In the genomic region with DNA sequence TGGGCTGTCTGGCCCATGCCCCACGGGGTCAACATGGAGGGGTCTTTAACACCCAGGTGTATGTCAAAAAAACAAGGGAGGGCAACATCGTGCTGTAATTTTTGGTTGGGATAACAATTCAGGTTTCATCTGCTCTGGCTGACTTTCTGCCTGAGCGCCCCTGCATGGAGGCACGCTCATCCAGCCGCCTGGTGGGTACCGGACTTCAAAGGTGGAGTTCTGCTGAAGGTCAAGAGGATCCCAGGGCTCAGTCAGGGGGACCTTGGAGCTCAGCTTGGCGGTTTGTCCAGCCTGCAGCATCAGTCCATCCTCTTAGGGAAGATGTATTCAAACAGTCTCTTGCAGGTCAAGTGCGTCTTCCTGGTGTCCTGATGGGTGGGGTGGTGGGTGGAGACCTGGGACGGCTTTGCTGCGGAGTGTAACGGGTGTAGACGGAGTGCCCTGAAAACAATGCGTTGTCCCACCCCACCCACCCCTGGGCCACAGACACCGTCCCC, we compare ENCODE assay signal across 24 cellular contexts. TPM values are rescaled to one million over a fixed set of nuclear protein-coding genes. Genes with fewer than 3 reads are reported as not detected.
DNase-seq lines count a peak whose midpoint lies in the region; ATAC-seq, FAIRE-seq and TF ChIP-seq lines count a peak whose summit lies in the region.
"Had no signal": no experiment of that assay in that cellular context is flagged by ENCODE, and none has a peak within 500 bp of the region (broad histone marks: within the 10 kb centered on the region; RNA-seq: fewer than 3 reads in every experiment).

No MANE protein-coding gene starts in this region.

- H3K27me3 ChIP-seq in HepG2 (ENCODE audit: control insufficient read depth in 1 of 2, insufficient read depth in 2 of 2, low read length in 2 of 2) (peaks cover 0 to 14% of the 10 kb centered on the region in 2 experiments; a peak in 1 of 5 replicates), right lobe of liver (no peaks in the 10 kb centered on the region), OCI-LY3 (ENCODE audit: low read depth, low read length) (no peaks in the 10 kb centered on the region), thyroid gland (no peaks in the 10 kb centered on the region)

- H3K36me3 ChIP-seq in HepG2 (replicated peaks in 1 of 2; ENCODE audit: control insufficient read depth in 1 of 2, insufficient read depth in 2 of 2, low read length in 2 of 2), result no peaks in the 10 kb centered on the region
- H3K36me3 ChIP-seq in right lobe of liver, result no peaks in the 10 kb centered on the region
- no peaks in the 10 kb centered on the region for H3K36me3 ChIP-seq in OCI-LY3 (replicated peaks; ENCODE audit: low read depth, low read length)
- no peaks in the 10 kb centered on the region for H3K36me3 ChIP-seq in thyroid gland
- H3K36me3 ChIP-seq: BE2C, HAP-1 had no signal

- TF ChIP-seq POLR2A in HepG2 (IDR thresholded peaks at IDR 0.05; ENCODE audit: insufficient read depth in 1 of 2, low read depth in 2 of 2, low read length in 2 of 2) (no peak), right lobe of liver (IDR thresholded peaks at IDR 0.05) (no peak), thyroid gland (IDR thresholded peaks at IDR 0.05) (no peak)

- no peak for TF ChIP-seq RAD21 in HepG2 (CRISPR knock-in tag; IDR thresholded peaks at IDR 0.05)

- FAIRE-seq in HepG2 (lab: Jason Lieb, UNC), result no peak
- FAIRE-seq: GM12878, HTR-8/SVneo had no signal

- CTCF ChIA-PET in HepG2 (lab: Yijun Ruan, JAX; ENCODE audit: low intra/inter-chr PET ratio, low total read pairs), result interaction anchor here (1.7 kb wide), 1 partner anchor 57 kb away, joined by 12 read pairs; a partner anchor contains a TSS

- in situ Hi-C loops in HepG2 (cut with HindIII; ENCODE audit: extremely low pct_ligation_motif_present, low pct_unique_long_range_greater_than_20kb), result no loop called here

- BruUV-seq in HepG2 (replicated peaks; lab: Mats Ljungman, UMichigan), result no TSS peak

- H3K4me2 ChIP-seq in HepG2 (ENCODE audit: low read depth, low read length) (no peak overlapping the region), OCI-LY3 (ENCODE audit: low read length) (no peak overlapping the region)

- intact Hi-C loops in HepG2 (cut with micrococcal nuclease; ENCODE audit: unreplicated experiment), result loop anchor here (2.0 to 10.0 kb wide), 2 partner anchors 66 to 272 kb away; a partner anchor contains a TSS
- intact Hi-C loops in right lobe of liver (cut with DNase I), result no loop called here
- intact Hi-C loops in thyroid gland (cut with DNase I), result loop anchor here (5.0 kb wide), 1 partner anchor 56 kb away; a partner anchor contains a TSS

- peaks cover 33% of the 10 kb centered on the region for H3K4me1 ChIP-seq in HepG2 (ENCODE audit: insufficient read depth, low read length)
- H3K4me1 ChIP-seq in right lobe of liver, result peaks cover 0 to 5% (median 2%) of the 10 kb centered on the region in 4 donors
- peaks cover 29% of the 10 kb centered on the region for H3K4me1 ChIP-seq in OCI-LY3 (ENCODE audit: low read length)
- H3K4me1 ChIP-seq in thyroid gland, result peaks cover 2 to 13% of the 10 kb centered on the region in 2 donors
- H3K4me1 ChIP-seq: BE2C had no signal

- ATAC-seq in HepG2 (peak; percentile 53), right lobe of liver (no peak), HG02642 (IDR thresholded peaks at IDR 0.05; ENCODE audit: poor library complexity, unreplicated experiment) (no peak)
- ATAC-seq: GM12878 had no signal

- no peak overlapping the region for H3K27ac ChIP-seq in HepG2 (ENCODE audit: extremely low read length, insufficient read depth, low read length)
- H3K27ac ChIP-seq in right lobe of liver, result no peak overlapping the region
- H3K27ac ChIP-seq in OCI-LY3 (ENCODE audit: low read length), result no peak overlapping the region
- no peak overlapping the region for H3K27ac ChIP-seq in thyroid gland

- no peaks in the 10 kb centered on the region for H3K9me3 ChIP-seq in HepG2 (ENCODE audit: low read length)
- H3K9me3 ChIP-seq in right lobe of liver, result no peaks in the 10 kb centered on the region
- H3K9me3 ChIP-seq in OCI-LY3 (ENCODE audit: insufficient read depth, low read length), result no peaks in the 10 kb centered on the region
- no peaks in the 10 kb centered on the region for H3K9me3 ChIP-seq in thyroid gland
- H3K9me3 ChIP-seq: BE2C, HAP-1 had no signal

- no peaks in the 10 kb centered on the region for H4K20me1 ChIP-seq in HepG2 (ENCODE audit: insufficient read depth, low read length)
- H4K20me1 ChIP-seq in OCI-LY3 (ENCODE audit: insufficient read depth, low read length), result no peaks in the 10 kb centered on the region

- H3K79me2 ChIP-seq in HepG2 (ENCODE audit: insufficient read depth, low read length) (no peaks in the 10 kb centered on the region), OCI-LY3 (ENCODE audit: low read length) (no peaks in the 10 kb centered on the region)

- DNase-seq in HepG2 (ENCODE audit: low spot score) (no peak), right lobe of liver (no peak), thyroid gland (peak; percentile 26 to 41), cerebellum (ENCODE audit: low spot score) (no peak)
- DNase-seq: ACHN; BE2C; C1 segment of cervical spinal cord; CD4-positive, CD25-positive, alpha-beta regulatory T cell; COR-L47; DMS 273 treated with DMSO at 0.1 percent for 48 hours; DMS53; DND-41; EL; HFFc6; KG1 had no signal

- POLR2A ChIA-PET in HepG2 (lab: Yijun Ruan, JAX), result no interaction called here

- WGBS in HepG2 (ENCODE audit: low lambda C conversion rate), result 31% methylated on average over 14 of the region's 14 CpGs
- WGBS in right lobe of liver (ENCODE audit: insufficient coverage, low coverage, low lambda C conversion rate, missing lambda C conversion rate), result 50% methylated on average over 2 of the region's 14 CpGs
- WGBS in thyroid gland, 2 donors, result 66 to 79% methylated on average over 14 of the region's 14 CpGs

- H3K4me3 ChIP-seq in HepG2 (replicated peaks in 1 of 3; ENCODE audit: insufficient read depth in 1 of 3, low read depth in 2 of 3, low read length in 3 of 3) (no peak overlapping the region), right lobe of liver (no peak overlapping the region), OCI-LY3 (ENCODE audit: low read length) (no peak overlapping the region), thyroid gland (replicated peaks in 1 of 3) (no peak overlapping the region)
- H3K4me3 ChIP-seq: GM12878, HAP-1 had no signal

- TF ChIP-seq EP300 in HepG2 (IDR thresholded peaks at IDR 0.05; ENCODE audit: low read depth in 2 of 2, low read length in 2 of 2), result no peak
- no peak for TF ChIP-seq EP300 in HepG2 (CRISPR knock-in tag; IDR thresholded peaks at IDR 0.05; ENCODE audit: borderline replicate concordance)

- H2AFZ ChIP-seq in HepG2 (ENCODE audit: low read length) (no peak overlapping the region), OCI-LY3 (ENCODE audit: low read depth, low read length) (peak overlapping the region; percentile 69)

- TF ChIP-seq CTCF in HepG2 (CRISPR knock-in tag; IDR thresholded peaks at IDR 0.05) (peak; percentile 30; the same call in 1 of the 2 replicates), right lobe of liver (IDR thresholded peaks at IDR 0.05) (no peak), OCI-LY3 (IDR thresholded peaks at IDR 0.05; ENCODE audit: low read depth, low read length) (no peak), thyroid gland (IDR thresholded peaks at IDR 0.05) (no peak)

- H3K9ac ChIP-seq in HepG2 (ENCODE audit: insufficient read depth, low read depth, low read length) (no peak overlapping the region), OCI-LY3 (ENCODE audit: low read length) (no peak overlapping the region)

RNA-seq across cellular contexts. Expression of a gene that starts 5.4 kb away (rescaled TPM):
- total RNA-seq in HepG2 (2016; rRNA removed; fragmentation: Illumina TruSeq; extraction: Trizol) (21.2 and 29.4 TPM in 2 replicates), right lobe of liver (10 to 100 TPM; 14.5 to 17.9 (median 15.4) TPM), thyroid gland (10 to 100 TPM; 31.8 to 41.9 (median 36.9) TPM), cerebellum (10.3 TPM)
- 26.2 and 36.6 TPM in 2 replicates for total RNA-seq in HepG2 (2016; cell fraction: cytosol; rRNA removed; fragmentation: Illumina TruSeq; extraction: Trizol; ENCODE audit: low read depth)
- total RNA-seq in HepG2 (2016; cell fraction: insoluble cytoplasmic fraction; rRNA removed; fragmentation: Illumina TruSeq; extraction: Trizol), result 15.6 and 27.3 TPM in 2 replicates
- 15.4 and 17.8 TPM in 2 replicates for total RNA-seq in HepG2 (2016; cell fraction: membrane; rRNA removed; fragmentation: Illumina TruSeq; extraction: Trizol)
- 19.6 and 24.7 TPM in 2 replicates for total RNA-seq in HepG2 (2016; cell fraction: nucleus; rRNA removed; fragmentation: Illumina TruSeq; extraction: Trizol)
- 5.0 and 5.4 TPM in 2 replicates for polyA plus RNA-seq in HepG2 (2011; rRNA removed)
- polyA plus RNA-seq in HepG2 (2011; cell fraction: cytosol; rRNA removed), result 2.3 and 3.5 TPM in 2 replicates
- 15.5 and 19.7 TPM in 2 replicates for polyA plus RNA-seq in HepG2 (2011; cell fraction: nucleus; rRNA removed)
- polyA plus RNA-seq in HepG2 (2012), result 20.2 and 32.1 TPM in 2 replicates
- 8.6 and 9.4 TPM in 2 replicates for polyA plus RNA-seq in HepG2 (2016; cell fraction: cytosol; fragmentation: Illumina TruSeq; extraction: Trizol; ENCODE audit: low read depth)
- 14.8 and 18.5 TPM in 2 replicates for polyA plus RNA-seq in HepG2 (2016; cell fraction: insoluble cytoplasmic fraction; fragmentation: Illumina TruSeq; extraction: Trizol; ENCODE audit: low read depth)
- 8.0 and 9.0 TPM in 2 replicates for polyA plus RNA-seq in HepG2 (2016; cell fraction: membrane; fragmentation: Illumina TruSeq; extraction: Trizol; ENCODE audit: low read depth)
- 36.0 and 46.1 TPM in 2 replicates for polyA plus RNA-seq in HepG2 (2016; cell fraction: nucleus; fragmentation: Illumina TruSeq; extraction: Trizol; ENCODE audit: insufficient read depth, low read depth)
- polyA minus RNA-seq in HepG2 (2011; rRNA and poly(A)+ RNA removed; ENCODE audit: low replicate concordance), result 10.9 and 13.8 TPM in 2 replicates
- polyA minus RNA-seq in HepG2 (2011; cell fraction: cytosol; rRNA and poly(A)+ RNA removed), result 5.9 and 8.4 TPM in 2 replicates
- polyA minus RNA-seq in HepG2 (2011; cell fraction: nucleus; rRNA and poly(A)+ RNA removed), result 9.9 and 14.9 TPM in 2 replicates

RNA-seq across cellular contexts. Expression of a gene that starts 9.6 kb away (rescaled TPM):
- 18.0 and 23.9 TPM in 2 replicates for total RNA-seq in HepG2 (2016; rRNA removed; fragmentation: Illumina TruSeq; extraction: Trizol)
- 7.4 and 7.5 TPM in 2 replicates for total RNA-seq in HepG2 (2016; cell fraction: cytosol; rRNA removed; fragmentation: Illumina TruSeq; extraction: Trizol; ENCODE audit: low read depth)
- total RNA-seq in HepG2 (2016; cell fraction: insoluble cytoplasmic fraction; rRNA removed; fragmentation: Illumina TruSeq; extraction: Trizol), result 18.2 and 22.3 TPM in 2 replicates
- 9.6 and 12.0 TPM in 2 replicates for total RNA-seq in HepG2 (2016; cell fraction: membrane; rRNA removed; fragmentation: Illumina TruSeq; extraction: Trizol)
- total RNA-seq in HepG2 (2016; cell fraction: nucleus; rRNA removed; fragmentation: Illumina TruSeq; extraction: Trizol), result 6.4 and 6.7 TPM in 2 replicates
- 20.7 and 25.6 TPM in 2 replicates for polyA plus RNA-seq in HepG2 (2011; rRNA removed)
- polyA plus RNA-seq in HepG2 (2011; cell fraction: cytosol; rRNA removed), result 6.7 and 11.7 TPM in 2 replicates
- polyA plus RNA-seq in HepG2 (2011; cell fraction: nucleus; rRNA removed), result 8.3 and 9.2 TPM in 2 replicates
- 5.3 and 10.3 TPM in 2 replicates for polyA plus RNA-seq in HepG2 (2012)
- 17.0 and 17.7 TPM in 2 replicates for polyA plus RNA-seq in HepG2 (2016; cell fraction: cytosol; fragmentation: Illumina TruSeq; extraction: Trizol; ENCODE audit: low read depth)
- 33.9 and 41.5 TPM in 2 replicates for polyA plus RNA-seq in HepG2 (2016; cell fraction: insoluble cytoplasmic fraction; fragmentation: Illumina TruSeq; extraction: Trizol; ENCODE audit: low read depth)
- polyA plus RNA-seq in HepG2 (2016; cell fraction: membrane; fragmentation: Illumina TruSeq; extraction: Trizol; ENCODE audit: low read depth), result 18.7 and 22.5 TPM in 2 replicates
- polyA plus RNA-seq in HepG2 (2016; cell fraction: nucleus; fragmentation: Illumina TruSeq; extraction: Trizol; ENCODE audit: insufficient read depth, low read depth), result 19.8 and 24.6 TPM in 2 replicates
- 1.6 and 2.1 TPM in 2 replicates for polyA minus RNA-seq in HepG2 (2011; rRNA and poly(A)+ RNA removed; ENCODE audit: low replicate concordance)
- polyA minus RNA-seq in HepG2 (2011; cell fraction: cytosol; rRNA and poly(A)+ RNA removed), result 3.0 and 3.5 TPM in 2 replicates
- 2.4 and 4.7 TPM in 2 replicates for polyA minus RNA-seq in HepG2 (2011; cell fraction: nucleus; rRNA and poly(A)+ RNA removed)
- 100 to 1,000 TPM in 2 of 6 experiments, 10 to 100 TPM in 4; 33.4 to 188 (median 80.7) TPM for total RNA-seq in right lobe of liver
- total RNA-seq in thyroid gland, result 1,000 to 10,000 TPM in 1 of 4 donors, 100 to 1,000 TPM in 2, 10 to 100 TPM in 1; 53.3 to 1,103 (median 535) TPM
- 0.09 TPM for total RNA-seq in cerebellum
- total RNA-seq: CD4-positive, CD25-positive, alpha-beta regulatory T cell; CD8-positive, alpha-beta memory T cell had no signal
- polyA plus RNA-seq: CD4-positive, CD25-positive, alpha-beta regulatory T cell; CD8-positive, alpha-beta memory T cell had no signal

RNA-seq across cellular contexts. Expression of a gene that starts 41.7 kb away (rescaled TPM):
- total RNA-seq in HepG2 (2016; rRNA removed; fragmentation: Illumina TruSeq; extraction: Trizol), result 0.13 TPM in 1 of 2 replicates, not detected in the other
- not detected in 2 replicates for total RNA-seq in HepG2 (2016; cell fraction: cytosol; rRNA removed; fragmentation: Illumina TruSeq; extraction: Trizol; ENCODE audit: low read depth)
- not detected in 2 replicates for total RNA-seq in HepG2 (2016; cell fraction: insoluble cytoplasmic fraction; rRNA removed; fragmentation: Illumina TruSeq; extraction: Trizol)
- 0.17 TPM in 1 of 2 replicates, not detected in the other for total RNA-seq in HepG2 (2016; cell fraction: membrane; rRNA removed; fragmentation: Illumina TruSeq; extraction: Trizol)
- not detected in 2 replicates for total RNA-seq in HepG2 (2016; cell fraction: nucleus; rRNA removed; fragmentation: Illumina TruSeq; extraction: Trizol)
- 0.29 and 0.54 TPM in 2 replicates for polyA plus RNA-seq in HepG2 (2011; rRNA removed)
- polyA plus RNA-seq in HepG2 (2011; cell fraction: cytosol; rRNA removed), result 0.26 and 0.31 TPM in 2 replicates
- polyA plus RNA-seq in HepG2 (2011; cell fraction: nucleus; rRNA removed), result 0.50 and 0.71 TPM in 2 replicates
- 0.16 and 0.35 TPM in 2 replicates for polyA plus RNA-seq in HepG2 (2012)
- polyA plus RNA-seq in HepG2 (2016; cell fraction: cytosol; fragmentation: Illumina TruSeq; extraction: Trizol; ENCODE audit: low read depth), result not detected in 2 replicates
- not detected in 2 replicates for polyA plus RNA-seq in HepG2 (2016; cell fraction: insoluble cytoplasmic fraction; fragmentation: Illumina TruSeq; extraction: Trizol; ENCODE audit: low read depth)
- polyA plus RNA-seq in HepG2 (2016; cell fraction: membrane; fragmentation: Illumina TruSeq; extraction: Trizol; ENCODE audit: low read depth), result not detected in 2 replicates
- not detected in 2 replicates for polyA plus RNA-seq in HepG2 (2016; cell fraction: nucleus; fragmentation: Illumina TruSeq; extraction: Trizol; ENCODE audit: insufficient read depth, low read depth)
- polyA minus RNA-seq in HepG2 (2011; rRNA and poly(A)+ RNA removed; ENCODE audit: low replicate concordance), result 0.76 TPM in 1 of 2 replicates, not detected in the other
- not detected in 2 replicates for polyA minus RNA-seq in HepG2 (2011; cell fraction: cytosol; rRNA and poly(A)+ RNA removed)
- polyA minus RNA-seq in HepG2 (2011; cell fraction: nucleus; rRNA and poly(A)+ RNA removed), result not detected in 2 replicates
- total RNA-seq in right lobe of liver, result 10 to 100 TPM in 1 of 6 experiments, 1 to 10 TPM in 5; 1.1 to 13.9 (median 3.3) TPM
- under 1 TPM in 1 of 4 donors, not detected in 3; 0.45 TPM for total RNA-seq in thyroid gland
- not detected for total RNA-seq in cerebellum
- total RNA-seq: A172; CD4-positive, CD25-positive, alpha-beta regulatory T cell; CD8-positive, alpha-beta memory T cell; G401; H4; HFFc6 had no signal
- polyA plus RNA-seq: CD4-positive, CD25-positive, alpha-beta regulatory T cell; CD8-positive, alpha-beta memory T cell had no signal

RNA-seq across cellular contexts. Expression of a gene that starts 48.5 kb away (rescaled TPM):
- 34.2 and 35.2 TPM in 2 replicates for total RNA-seq in HepG2 (2016; rRNA removed; fragmentation: Illumina TruSeq; extraction: Trizol)
- total RNA-seq in HepG2 (2016; cell fraction: cytosol; rRNA removed; fragmentation: Illumina TruSeq; extraction: Trizol; ENCODE audit: low read depth), result 19.8 and 21.5 TPM in 2 replicates
- 36.3 and 38.2 TPM in 2 replicates for total RNA-seq in HepG2 (2016; cell fraction: insoluble cytoplasmic fraction; rRNA removed; fragmentation: Illumina TruSeq; extraction: Trizol)
- 19.3 and 19.9 TPM in 2 replicates for total RNA-seq in HepG2 (2016; cell fraction: membrane; rRNA removed; fragmentation: Illumina TruSeq; extraction: Trizol)
- 23.5 and 24.0 TPM in 2 replicates for total RNA-seq in HepG2 (2016; cell fraction: nucleus; rRNA removed; fragmentation: Illumina TruSeq; extraction: Trizol)
- polyA plus RNA-seq in HepG2 (2011; rRNA removed), result 32.9 and 33.0 TPM in 2 replicates
- polyA plus RNA-seq in HepG2 (2011; cell fraction: cytosol; rRNA removed), result 14.0 and 21.3 TPM in 2 replicates
- 86.1 and 93.8 TPM in 2 replicates for polyA plus RNA-seq in HepG2 (2011; cell fraction: nucleus; rRNA removed)
- polyA plus RNA-seq in HepG2 (2012), result 18.7 and 23.6 TPM in 2 replicates
- 18.2 and 18.9 TPM in 2 replicates for polyA plus RNA-seq in HepG2 (2016; cell fraction: cytosol; fragmentation: Illumina TruSeq; extraction: Trizol; ENCODE audit: low read depth)
- 33.4 and 34.7 TPM in 2 replicates for polyA plus RNA-seq in HepG2 (2016; cell fraction: insoluble cytoplasmic fraction; fragmentation: Illumina TruSeq; extraction: Trizol; ENCODE audit: low read depth)
- polyA plus RNA-seq in HepG2 (2016; cell fraction: membrane; fragmentation: Illumina TruSeq; extraction: Trizol; ENCODE audit: low read depth), result 14.3 and 21.1 TPM in 2 replicates
- 56.7 and 59.1 TPM in 2 replicates for polyA plus RNA-seq in HepG2 (2016; cell fraction: nucleus; fragmentation: Illumina TruSeq; extraction: Trizol; ENCODE audit: insufficient read depth, low read depth)
- polyA minus RNA-seq in HepG2 (2011; rRNA and poly(A)+ RNA removed; ENCODE audit: low replicate concordance), result 2.7 and 14.8 TPM in 2 replicates
- polyA minus RNA-seq in HepG2 (2011; cell fraction: cytosol; rRNA and poly(A)+ RNA removed), result 5.5 and 6.4 TPM in 2 replicates
- polyA minus RNA-seq in HepG2 (2011; cell fraction: nucleus; rRNA and poly(A)+ RNA removed), result 14.0 and 15.7 TPM in 2 replicates
- total RNA-seq in right lobe of liver, result 10 to 100 TPM; 10.1 to 48.3 (median 18.0) TPM
- total RNA-seq in thyroid gland, result 10 to 100 TPM in 3 of 4 donors, 1 to 10 TPM in 1; 3.6 to 35.9 (median 20.9) TPM
- 0.73 TPM for total RNA-seq in cerebellum
- total RNA-seq: G401, HFFc6 had no signal
- polyA plus RNA-seq: CD4-positive, CD25-positive, alpha-beta regulatory T cell; CD8-positive, alpha-beta memory T cell had no signal

RNA-seq across cellular contexts. Expression of a gene that starts 53.9 kb away (rescaled TPM):
- total RNA-seq in HepG2 (2016; rRNA removed; fragmentation: Illumina TruSeq; extraction: Trizol) (0.11 TPM in 1 of 2 replicates, not detected in the other), right lobe of liver (1 to 10 TPM in 4 of 6 experiments, under 1 TPM in 2; 0.57 to 2.2 (median 1.5) TPM), thyroid gland (1 to 10 TPM in 2 of 4 donors, under 1 TPM in 2; 0.42 to 1.1 (median 0.78) TPM), cerebellum (0.09 TPM)
- total RNA-seq in HepG2 (2016; cell fraction: cytosol; rRNA removed; fragmentation: Illumina TruSeq; extraction: Trizol; ENCODE audit: low read depth), result not detected in 2 replicates
- 0.15 TPM in 1 of 2 replicates, not detected in the other for total RNA-seq in HepG2 (2016; cell fraction: insoluble cytoplasmic fraction; rRNA removed; fragmentation: Illumina TruSeq; extraction: Trizol)
- not detected in 2 replicates for total RNA-seq in HepG2 (2016; cell fraction: membrane; rRNA removed; fragmentation: Illumina TruSeq; extraction: Trizol)
- 0.09 TPM in 1 of 2 replicates, not detected in the other for total RNA-seq in HepG2 (2016; cell fraction: nucleus; rRNA removed; fragmentation: Illumina TruSeq; extraction: Trizol)
- 0.03 TPM in 2 replicates for polyA plus RNA-seq in HepG2 (2011; rRNA removed)
- 0.01 and 0.03 TPM in 2 replicates for polyA plus RNA-seq in HepG2 (2011; cell fraction: cytosol; rRNA removed)
- 0.07 and 0.11 TPM in 2 replicates for polyA plus RNA-seq in HepG2 (2011; cell fraction: nucleus; rRNA removed)
- polyA plus RNA-seq in HepG2 (2012), result 0.13 and 0.17 TPM in 2 replicates
- not detected in 2 replicates for polyA plus RNA-seq in HepG2 (2016; cell fraction: cytosol; fragmentation: Illumina TruSeq; extraction: Trizol; ENCODE audit: low read depth)
- polyA plus RNA-seq in HepG2 (2016; cell fraction: insoluble cytoplasmic fraction; fragmentation: Illumina TruSeq; extraction: Trizol; ENCODE audit: low read depth), result 0.08 and 0.14 TPM in 2 replicates
- not detected in 2 replicates for polyA plus RNA-seq in HepG2 (2016; cell fraction: membrane; fragmentation: Illumina TruSeq; extraction: Trizol; ENCODE audit: low read depth)
- polyA plus RNA-seq in HepG2 (2016; cell fraction: nucleus; fragmentation: Illumina TruSeq; extraction: Trizol; ENCODE audit: insufficient read depth, low read depth), result 0.23 and 0.61 TPM in 2 replicates
- 0.04 TPM in 1 of 2 replicates, not detected in the other for polyA minus RNA-seq in HepG2 (2011; rRNA and poly(A)+ RNA removed; ENCODE audit: low replicate concordance)
- polyA minus RNA-seq in HepG2 (2011; cell fraction: cytosol; rRNA and poly(A)+ RNA removed), result not detected in 2 replicates
- polyA minus RNA-seq in HepG2 (2011; cell fraction: nucleus; rRNA and poly(A)+ RNA removed), result not detected in 2 replicates
- total RNA-seq: A172, H4, HFFc6 had no signal

Comparison
In these comparisons a context has a peak if more than half of its experiments do, and no peak if none do; other contexts are left out.
1. intact Hi-C loops: an anchor here in HepG2 (2.0 to 10.0 kb wide) and thyroid gland (5.0 kb wide); none called in right lobe of liver.
2. DNase-seq: peak in thyroid gland (2 of 2); none in HepG2 (single experiment), right lobe of liver (0 of 3) and cerebellum (single experiment).